ENCODE assay signal across 11 cellular contexts in the genomic region with DNA sequence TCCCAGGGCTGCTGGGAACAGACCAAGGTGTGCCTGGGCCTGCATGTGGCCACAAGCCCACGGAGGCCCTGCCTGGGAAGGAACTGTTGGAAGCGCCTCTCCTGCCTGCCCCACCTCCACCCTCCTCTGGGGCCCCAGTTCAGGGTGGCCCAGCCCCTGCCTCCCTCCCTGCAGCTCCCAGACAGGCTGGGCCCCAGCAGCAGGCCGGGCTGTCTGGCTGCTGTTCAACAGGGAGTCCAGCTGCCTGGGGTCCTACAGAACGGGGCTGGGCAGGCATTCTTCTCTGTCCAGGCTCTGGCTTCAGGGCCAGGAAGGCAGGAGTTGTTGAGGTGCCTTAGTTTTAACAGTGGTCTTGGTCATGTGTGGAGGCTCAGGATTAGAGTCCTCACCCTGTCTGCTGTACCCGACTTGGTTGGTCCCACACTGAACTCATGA. TPM values are rescaled to one million over a fixed set of nuclear protein-coding genes. Genes with fewer than 3 reads are reported as not detected.
DNase-seq lines count a peak whose midpoint lies in the region; ATAC-seq and TF ChIP-seq lines count a peak whose summit lies in the region.
"Had no signal": no experiment of that assay in that cellular context is flagged by ENCODE, and none has a peak within 500 bp of the region (broad histone marks: within the 10 kb centered on the region; RNA-seq: fewer than 3 reads in every experiment).

No MANE protein-coding gene starts in this region.

- DNase-seq in foreskin keratinocyte (no peak), nephron progenitor cell (peak; percentile 43), tibial nerve (ENCODE audit: low spot score in 2 of 2) (no peak), GM10248 (ENCODE audit: extremely low spot score) (no peak), posterior cingulate gyrus (no peak)
- DNase-seq in activated CD4-positive, alpha-beta T cell treated with anti-CD3 and anti-CD28 coated beads for 1 hour: no peak
- DNase-seq: activated CD4-positive, alpha-beta T cell treated with anti-CD3 and anti-CD28 coated beads, Interleukin-2, amount 50 U/mL, for 48 hours; Calu3; NCI-H524 had no signal

- TF ChIP-seq EP300 in tibial nerve (IDR thresholded peaks at IDR 0.05): no peak

- no peak overlapping the region for H3K4me3 ChIP-seq in tibial nerve

- H3K36me3 ChIP-seq in tibial nerve: no peaks in the 10 kb centered on the region

- no peaks in the 10 kb centered on the region for H3K9me3 Mint-ChIP-seq in nephron progenitor cell

- H3K27ac Mint-ChIP-seq in nephron progenitor cell: peak overlapping the region; percentile 25

- CTCF ChIA-PET in GM10248 (lab: Yijun Ruan, JAX): interaction anchor here (1.1 kb wide), 1 partner anchor 134 kb away, joined by 3 read pairs; no protein-coding TSS in a partner anchor

- H3K4me1 Mint-ChIP-seq in nephron progenitor cell: peaks cover 42% of the 10 kb centered on the region

- 10 to 18% methylated on average over 4 to 5 of the region's 5 CpGs for WGBS in tibial nerve, 2 donors

- no peaks in the 10 kb centered on the region for H3K4me1 ChIP-seq in foreskin keratinocyte
- H3K4me1 ChIP-seq in tibial nerve: peaks cover 0 to 88% (median 40%) of the 10 kb centered on the region in 4 donors

- no peak for TF ChIP-seq CTCF in foreskin keratinocyte (conservative IDR thresholded peaks at IDR 0.05)
- no peak for TF ChIP-seq CTCF in nephron progenitor cell (IDR thresholded peaks at IDR 0.05)
- no peak for TF ChIP-seq CTCF in tibial nerve (IDR thresholded peaks at IDR 0.05)
- TF ChIP-seq CTCF in GM10248 (IDR thresholded peaks at IDR 0.05; ENCODE audit: control extremely low read depth, extremely low read depth, low read depth, missing control alignments): no peak

- H3K4me3 Mint-ChIP-seq in nephron progenitor cell: no peak overlapping the region

- peaks cover 3% of the 10 kb centered on the region for H3K27me3 ChIP-seq in foreskin keratinocyte
- H3K27me3 ChIP-seq in tibial nerve: no peaks in the 10 kb centered on the region

- H3K27ac ChIP-seq in foreskin keratinocyte: no peak overlapping the region
- peak overlapping the region; percentile 37 to 90 (median 60) for H3K27ac ChIP-seq in tibial nerve

- H3K27me3 Mint-ChIP-seq in nephron progenitor cell (ENCODE audit: low read depth, poor library complexity): no peaks in the 10 kb centered on the region

- no peaks in the 10 kb centered on the region for H3K9me3 ChIP-seq in tibial nerve

- no peaks in the 10 kb centered on the region for H3K36me3 Mint-ChIP-seq in nephron progenitor cell (ENCODE audit: low read depth)

- intact Hi-C loops in posterior cingulate gyrus (cut with DNase I): no loop called here

- no peak for TF ChIP-seq POLR2A in tibial nerve (IDR thresholded peaks at IDR 0.05)

- ATAC-seq in SK-N-SH treated with all-trans-retinoic acid at 6 μM for 48 hours: peak; percentile 57
- ATAC-seq in foreskin keratinocyte: peak; percentile 63
- no peak for ATAC-seq in GM19455 (IDR thresholded peaks at IDR 0.05; ENCODE audit: unreplicated experiment)

- POLR2A ChIA-PET in GM10248 (lab: Yijun Ruan, JAX): no interaction called here

TF ChIP-seq in SK-N-SH treated with all-trans-retinoic acid at 6 μM for 48 hours, 23 proteins besides CTCF, POLR2A, EP300 and RAD21:
- TF ChIP-seq ZNF8 (CRISPR knock-in tag; IDR thresholded peaks at IDR 0.05): no peak
- no peak for TF ChIP-seq ESRRG (CRISPR knock-in tag; IDR thresholded peaks at IDR 0.05)
- no peak for TF ChIP-seq ZNF565 (CRISPR knock-in tag; conservative IDR thresholded peaks at IDR 0.05; ENCODE audit: low read depth)
- TF ChIP-seq, protein P1, sequence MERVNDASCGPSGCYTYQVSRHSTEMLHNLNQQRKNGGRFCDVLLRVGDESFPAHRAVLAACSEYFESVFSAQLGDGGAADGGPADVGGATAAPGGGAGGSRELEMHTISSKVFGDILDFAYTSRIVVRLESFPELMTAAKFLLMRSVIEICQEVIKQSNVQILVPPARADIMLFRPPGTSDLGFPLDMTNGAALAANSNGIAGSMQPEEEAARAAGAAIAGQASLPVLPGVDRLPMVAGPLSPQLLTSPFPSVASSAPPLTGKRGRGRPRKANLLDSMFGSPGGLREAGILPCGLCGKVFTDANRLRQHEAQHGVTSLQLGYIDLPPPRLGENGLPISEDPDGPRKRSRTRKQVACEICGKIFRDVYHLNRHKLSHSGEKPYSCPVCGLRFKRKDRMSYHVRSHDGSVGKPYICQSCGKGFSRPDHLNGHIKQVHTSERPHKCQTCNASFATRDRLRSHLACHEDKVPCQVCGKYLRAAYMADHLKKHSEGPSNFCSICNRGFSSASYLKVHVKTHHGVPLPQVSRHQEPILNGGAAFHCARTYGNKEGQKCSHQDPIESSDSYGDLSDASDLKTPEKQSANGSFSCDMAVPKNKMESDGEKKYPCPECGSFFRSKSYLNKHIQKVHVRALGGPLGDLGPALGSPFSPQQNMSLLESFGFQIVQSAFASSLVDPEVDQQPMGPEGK (CRISPR knock-in tag; IDR thresholded peaks at IDR 0.05; ENCODE audit: borderline replicate concordance): no peak
- TF ChIP-seq TCF4 (CRISPR knock-in tag; IDR thresholded peaks at IDR 0.05; ENCODE audit: borderline replicate concordance): no peak
- TF ChIP-seq, protein P2, sequence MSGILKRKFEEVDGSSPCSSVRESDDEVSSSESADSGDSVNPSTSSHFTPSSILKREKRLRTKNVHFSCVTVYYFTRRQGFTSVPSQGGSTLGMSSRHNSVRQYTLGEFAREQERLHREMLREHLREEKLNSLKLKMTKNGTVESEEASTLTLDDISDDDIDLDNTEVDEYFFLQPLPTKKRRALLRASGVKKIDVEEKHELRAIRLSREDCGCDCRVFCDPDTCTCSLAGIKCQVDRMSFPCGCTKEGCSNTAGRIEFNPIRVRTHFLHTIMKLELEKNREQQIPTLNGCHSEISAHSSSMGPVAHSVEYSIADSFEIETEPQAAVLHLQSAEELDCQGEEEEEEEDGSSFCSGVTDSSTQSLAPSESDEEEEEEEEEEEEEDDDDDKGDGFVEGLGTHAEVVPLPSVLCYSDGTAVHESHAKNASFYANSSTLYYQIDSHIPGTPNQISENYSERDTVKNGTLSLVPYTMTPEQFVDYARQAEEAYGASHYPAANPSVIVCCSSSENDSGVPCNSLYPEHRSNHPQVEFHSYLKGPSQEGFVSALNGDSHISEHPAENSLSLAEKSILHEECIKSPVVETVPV (CRISPR knock-in tag; IDR thresholded peaks at IDR 0.05): no peak
- TF ChIP-seq RARB (CRISPR knock-in tag; IDR thresholded peaks at IDR 0.05): no peak
- TF ChIP-seq, protein P3, sequence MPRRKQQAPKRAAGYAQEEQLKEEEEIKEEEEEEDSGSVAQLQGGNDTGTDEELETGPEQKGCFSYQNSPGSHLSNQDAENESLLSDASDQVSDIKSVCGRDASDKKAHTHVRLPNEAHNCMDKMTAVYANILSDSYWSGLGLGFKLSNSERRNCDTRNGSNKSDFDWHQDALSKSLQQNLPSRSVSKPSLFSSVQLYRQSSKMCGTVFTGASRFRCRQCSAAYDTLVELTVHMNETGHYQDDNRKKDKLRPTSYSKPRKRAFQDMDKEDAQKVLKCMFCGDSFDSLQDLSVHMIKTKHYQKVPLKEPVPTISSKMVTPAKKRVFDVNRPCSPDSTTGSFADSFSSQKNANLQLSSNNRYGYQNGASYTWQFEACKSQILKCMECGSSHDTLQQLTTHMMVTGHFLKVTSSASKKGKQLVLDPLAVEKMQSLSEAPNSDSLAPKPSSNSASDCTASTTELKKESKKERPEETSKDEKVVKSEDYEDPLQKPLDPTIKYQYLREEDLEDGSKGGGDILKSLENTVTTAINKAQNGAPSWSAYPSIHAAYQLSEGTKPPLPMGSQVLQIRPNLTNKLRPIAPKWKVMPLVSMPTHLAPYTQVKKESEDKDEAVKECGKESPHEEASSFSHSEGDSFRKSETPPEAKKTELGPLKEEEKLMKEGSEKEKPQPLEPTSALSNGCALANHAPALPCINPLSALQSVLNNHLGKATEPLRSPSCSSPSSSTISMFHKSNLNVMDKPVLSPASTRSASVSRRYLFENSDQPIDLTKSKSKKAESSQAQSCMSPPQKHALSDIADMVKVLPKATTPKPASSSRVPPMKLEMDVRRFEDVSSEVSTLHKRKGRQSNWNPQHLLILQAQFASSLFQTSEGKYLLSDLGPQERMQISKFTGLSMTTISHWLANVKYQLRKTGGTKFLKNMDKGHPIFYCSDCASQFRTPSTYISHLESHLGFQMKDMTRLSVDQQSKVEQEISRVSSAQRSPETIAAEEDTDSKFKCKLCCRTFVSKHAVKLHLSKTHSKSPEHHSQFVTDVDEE (CRISPR knock-in tag; IDR thresholded peaks at IDR 0.05): no peak

RNA-seq across cellular contexts. Expression of a gene that starts 11.8 kb away (rescaled TPM):
- total RNA-seq in foreskin keratinocyte (5.7 and 6.2 TPM in 2 replicates), tibial nerve (10 to 100 TPM; 17.5 to 26.1 (median 25.8) TPM)
- 2.6 and 3.3 TPM in 2 replicates for polyA plus RNA-seq in foreskin keratinocyte
